Comparison of ENCODE assay signal across 1 cellular context in the genomic region with DNA sequence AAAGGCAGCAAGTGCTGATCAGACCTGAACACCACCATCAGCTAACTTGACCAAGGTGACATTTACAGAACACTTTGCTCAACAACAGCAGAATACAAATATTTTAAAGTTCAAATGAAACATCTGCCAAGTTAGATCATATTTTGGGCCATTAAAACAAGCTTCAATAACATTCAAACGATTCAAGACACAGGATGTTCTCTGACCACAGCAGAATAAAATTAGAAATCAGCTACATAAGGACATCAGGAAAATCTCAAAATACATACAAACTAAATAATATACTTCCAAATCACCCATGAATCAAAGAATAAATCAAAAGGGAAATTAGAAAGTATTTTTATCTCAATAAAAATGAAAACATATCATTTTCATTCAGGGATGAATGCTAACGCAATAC.
TF ChIP-seq lines count a peak whose summit lies in the region.

No MANE protein-coding gene starts in this region.

TF ChIP-seq in endothelial cell of umbilical vein, 7 proteins besides CTCF, POLR2A, EP300 and RAD21:
- TF ChIP-seq FOS (IDR thresholded peaks at IDR 0.05; ENCODE audit: borderline replicate concordance, insufficient read depth, low read length): no peak
- TF ChIP-seq JUN (IDR thresholded peaks at IDR 0.05; ENCODE audit: borderline replicate concordance, insufficient read depth, insufficient read length, low read depth): no peak
- no peak for TF ChIP-seq POLR2AphosphoS5 (IDR thresholded peaks at IDR 0.05; ENCODE audit: insufficient read depth, low read depth, low read length)
TF ChIP-seq in endothelial cell of umbilical vein: peak in this region for 0.
